ENCODE assay signal across 10 cellular contexts in genomic region chr11:122850076-122850631, GRCh38. TPM values are rescaled to one million over a fixed set of nuclear protein-coding genes. Genes with fewer than 3 reads are reported as not detected.
DNase-seq lines count a peak whose midpoint lies in the region; ATAC-seq and TF ChIP-seq lines count a peak whose summit lies in the region.
"Had no signal": no experiment of that assay in that cellular context is flagged by ENCODE, and none has a peak within 500 bp of the region (broad histone marks: within the 10 kb centered on the region; RNA-seq: fewer than 3 reads in every experiment).

No MANE protein-coding gene starts in this region.

- H3K4me3 ChIP-seq in fibroblast of the aortic adventitia (ENCODE audit: low read depth, low read length) (no peak overlapping the region), HAP-1 (no peak overlapping the region)

- no peak for ATAC-seq in HG02981 (IDR thresholded peaks at IDR 0.05; ENCODE audit: unreplicated experiment)

- H3K4me1 ChIP-seq in HAP-1 = no peaks in the 10 kb centered on the region

- in situ Hi-C loops in HAP-1 (cut with MboI; ENCODE audit: low sequenced_read_pairs) = loop anchor here (5.0 to 10.0 kb wide), 2 partner anchors 53 to 265 kb away; no protein-coding TSS in a partner anchor

- no peaks in the 10 kb centered on the region for H3K27me3 ChIP-seq in HAP-1 (ENCODE audit: low read depth)

- TF ChIP-seq CTCF in fibroblast of the aortic adventitia (IDR thresholded peaks at IDR 0.05; ENCODE audit: insufficient read depth, low read length) = no peak

- peak; percentile 67 for DNase-seq in activated effector memory CD4-positive, alpha-beta T cell treated with anti-CD3 and anti-CD28 coated beads, Interleukin-2, amount 50 U/mL, for 16 hours
- DNase-seq in activated effector memory CD4-positive, alpha-beta T cell treated with Interleukin-2 at 50 U/mL for 16 hours = no peak
- DNase-seq in activated CD8-positive, alpha-beta memory T cell treated with anti-CD3 and anti-CD28 coated beads for 4 hours (ENCODE audit: low read depth in 2 of 2) = peak; percentile 36 to 48
- DNase-seq in fibroblast of the aortic adventitia (ENCODE audit: low read depth) (peak; percentile 31), HAP-1 (ENCODE audit: low spot score in 2 of 2) (no peak), NCI-H2107 treated with DMSO at 0.1 percent for 48 hours (lab: John Stamatoyannopoulos, UW; ENCODE audit: unreplicated experiment) (no peak)
- DNase-seq in stimulated activated CD8-positive, alpha-beta memory T cell treated with anti-CD3 and anti-CD28 coated beads, Interleukin-4, amount 100 ng/mL, for 48 hours = peak; percentile 76
- DNase-seq: NCI-H1694 had no signal

- no peaks in the 10 kb centered on the region for H3K9me3 ChIP-seq in HAP-1

- H3K36me3 ChIP-seq in HAP-1 (replicated peaks) = no peaks in the 10 kb centered on the region

RNA-seq across cellular contexts. Expression of gene CRTAM, which starts 11.9 kb away (rescaled TPM):
- total RNA-seq in fibroblast of the aortic adventitia (ENCODE audit: low replicate concordance) = not detected in 2 replicates
- total RNA-seq: B cell had no signal

RNA-seq across cellular contexts. Expression of gene JHY, which starts 32.4 kb away (rescaled TPM):
- 5.2 and 9.3 TPM in 2 replicates for total RNA-seq in fibroblast of the aortic adventitia (ENCODE audit: low replicate concordance)

Comparison
In these comparisons a context has a peak if more than half of its experiments do, and no peak if none do; other contexts are left out.
1. DNase-seq: peak in activated effector memory CD4-positive, alpha-beta T cell treated with anti-CD3 and anti-CD28 coated beads, Interleukin-2, amount 50 U/mL, for 16 hours (single experiment), activated CD8-positive, alpha-beta memory T cell treated with anti-CD3 and anti-CD28 coated beads for 4 hours (2 of 2), fibroblast of the aortic adventitia (single experiment) and stimulated activated CD8-positive, alpha-beta memory T cell treated with anti-CD3 and anti-CD28 coated beads, Interleukin-4, amount 100 ng/mL, for 48 hours (single experiment); none in activated effector memory CD4-positive, alpha-beta T cell treated with Interleukin-2 at 50 U/mL for 16 hours (single experiment), HAP-1 (0 of 2) and NCI-H2107 treated with DMSO at 0.1 percent for 48 hours (single experiment).